1 cellular context compared by ENCODE assay signal in genomic region chr13:105363747-105364177, GRCh38.
TF ChIP-seq lines count a peak whose summit lies in the region.

No MANE protein-coding gene starts in this region.

TF ChIP-seq in HepG2, 621 proteins besides CTCF, POLR2A, EP300 and RAD21 (continued from another document):
- TF ChIP-seq PRDM15 (CRISPR knock-in tag; IDR thresholded peaks at IDR 0.05), result no peak
- no peak for TF ChIP-seq NFE2L2 (IDR thresholded peaks at IDR 0.05; ENCODE audit: low read length)
- no peak for TF ChIP-seq NCOR1 (IDR thresholded peaks at IDR 0.05; ENCODE audit: borderline replicate concordance, low read length)
- TF ChIP-seq ZKSCAN8 (CRISPR knock-in tag; IDR thresholded peaks at IDR 0.05; ENCODE audit: borderline replicate concordance), result no peak
- no peak for TF ChIP-seq ZC3H13 (CRISPR knock-in tag; IDR thresholded peaks at IDR 0.05)
- no peak for TF ChIP-seq MBD4 (IDR thresholded peaks at IDR 0.05; ENCODE audit: borderline replicate concordance, low read length)
- no peak for TF ChIP-seq PITX1 (CRISPR knock-in tag; IDR thresholded peaks at IDR 0.05)
- no peak for TF ChIP-seq TMF1 (CRISPR knock-in tag; IDR thresholded peaks at IDR 0.05; ENCODE audit: low read depth)
- TF ChIP-seq ZNF672 (CRISPR knock-in tag; IDR thresholded peaks at IDR 0.05), result no peak
- TF ChIP-seq TCF7L2 (IDR thresholded peaks at IDR 0.05; ENCODE audit: low read depth, low read length), result no peak
- TF ChIP-seq, protein P1, sequence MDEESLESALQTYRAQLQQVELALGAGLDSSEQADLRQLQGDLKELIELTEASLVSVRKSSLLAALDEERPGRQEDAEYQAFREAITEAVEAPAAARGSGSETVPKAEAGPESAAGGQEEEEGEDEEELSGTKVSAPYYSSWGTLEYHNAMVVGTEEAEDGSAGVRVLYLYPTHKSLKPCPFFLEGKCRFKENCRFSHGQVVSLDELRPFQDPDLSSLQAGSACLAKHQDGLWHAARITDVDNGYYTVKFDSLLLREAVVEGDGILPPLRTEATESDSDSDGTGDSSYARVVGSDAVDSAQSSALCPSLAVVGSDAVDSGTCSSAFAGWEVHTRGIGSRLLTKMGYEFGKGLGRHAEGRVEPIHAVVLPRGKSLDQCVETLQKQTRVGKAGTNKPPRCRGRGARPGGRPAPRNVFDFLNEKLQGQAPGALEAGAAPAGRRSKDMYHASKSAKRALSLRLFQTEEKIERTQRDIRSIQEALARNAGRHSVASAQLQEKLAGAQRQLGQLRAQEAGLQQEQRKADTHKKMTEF (CRISPR knock-in tag; IDR thresholded peaks at IDR 0.05), result no peak
- no peak for TF ChIP-seq ATF7 (IDR thresholded peaks at IDR 0.05)
- TF ChIP-seq ATF7 (CRISPR knock-in tag; IDR thresholded peaks at IDR 0.05), result no peak
- no peak for TF ChIP-seq CENPX (CRISPR knock-in tag; IDR thresholded peaks at IDR 0.05)
- no peak for TF ChIP-seq NR2C2 (CRISPR knock-in tag; IDR thresholded peaks at IDR 0.05; ENCODE audit: borderline replicate concordance)
- TF ChIP-seq ZNF343 (CRISPR knock-in tag; IDR thresholded peaks at IDR 0.05), result no peak
- TF ChIP-seq CEBPZ (IDR thresholded peaks at IDR 0.05; ENCODE audit: low read length), result no peak
- TF ChIP-seq, protein P2, sequence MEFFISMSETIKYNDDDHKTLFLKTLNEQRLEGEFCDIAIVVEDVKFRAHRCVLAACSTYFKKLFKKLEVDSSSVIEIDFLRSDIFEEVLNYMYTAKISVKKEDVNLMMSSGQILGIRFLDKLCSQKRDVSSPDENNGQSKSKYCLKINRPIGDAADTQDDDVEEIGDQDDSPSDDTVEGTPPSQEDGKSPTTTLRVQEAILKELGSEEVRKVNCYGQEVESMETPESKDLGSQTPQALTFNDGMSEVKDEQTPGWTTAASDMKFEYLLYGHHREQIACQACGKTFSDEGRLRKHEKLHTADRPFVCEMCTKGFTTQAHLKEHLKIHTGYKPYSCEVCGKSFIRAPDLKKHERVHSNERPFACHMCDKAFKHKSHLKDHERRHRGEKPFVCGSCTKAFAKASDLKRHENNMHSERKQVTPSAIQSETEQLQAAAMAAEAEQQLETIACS (CRISPR knock-in tag; IDR thresholded peaks at IDR 0.05), result no peak
- no peak for TF ChIP-seq FOXK1 (CRISPR knock-in tag; IDR thresholded peaks at IDR 0.05; ENCODE audit: borderline replicate concordance, low read depth)
TF ChIP-seq in HepG2: peak in this region for 0.
